In genomic region chr13:74322562-74322961, GRCh38 we compare ENCODE assay signal across 3 cellular contexts.
"Had no signal": no experiment of that assay in that cellular context is flagged by ENCODE, and none has a peak within 500 bp of the region (broad histone marks: within the 10 kb centered on the region; RNA-seq: fewer than 3 reads in every experiment).

No MANE protein-coding gene starts in this region.

- DNase-seq: IMR-90, KBM-7, KG1 had no signal
